In the genomic region with DNA sequence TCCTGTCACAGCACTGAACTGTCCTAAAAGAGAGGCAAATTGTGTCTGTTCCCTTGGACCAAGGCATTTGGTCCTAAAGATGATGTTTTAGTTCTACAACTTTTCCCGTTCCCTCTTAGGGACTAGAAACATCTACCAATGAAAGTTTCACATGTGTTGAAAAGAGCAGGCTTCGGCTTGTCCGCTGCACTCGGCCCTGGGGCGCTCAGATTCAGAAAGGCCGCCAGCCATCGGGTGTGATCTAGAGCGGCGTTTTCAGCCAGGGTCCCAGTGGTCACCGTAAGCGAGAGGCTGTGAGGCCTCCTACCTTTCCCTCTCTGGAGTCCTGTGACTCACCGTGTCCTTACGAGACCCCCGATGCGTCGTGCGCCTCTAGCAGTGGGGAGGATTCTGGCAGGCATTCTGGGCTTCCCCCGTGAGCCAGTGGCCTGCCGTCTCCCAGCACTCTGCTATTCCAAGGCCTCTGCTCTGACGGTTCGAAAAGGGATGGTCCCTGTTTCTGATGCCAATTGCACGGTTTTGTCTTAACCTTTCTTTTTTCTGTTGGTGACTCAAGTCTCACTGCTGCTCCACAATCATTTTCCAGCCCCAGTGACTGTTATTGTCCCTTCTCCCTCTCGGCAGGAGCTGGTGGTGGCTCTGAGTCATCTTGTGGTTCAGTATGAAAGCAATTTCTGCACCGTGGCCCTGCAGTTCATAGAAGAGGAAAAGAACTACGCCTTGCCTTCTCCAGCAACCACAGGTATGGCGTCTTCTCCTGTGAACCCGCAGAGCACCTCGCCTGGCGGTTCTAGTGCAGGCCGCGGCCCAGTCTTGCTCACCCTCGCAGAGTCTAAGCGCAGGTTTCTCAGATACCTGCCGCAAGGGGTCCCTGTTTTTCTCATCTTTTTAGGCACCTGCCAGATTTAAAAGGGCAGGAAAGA, we compare ENCODE assay signal across 8 cellular contexts.
A peak's percentile ranks its signal among the peaks of the same experiment; 100 is the strongest.
DNase-seq lines count a peak whose midpoint lies in the region; ATAC-seq and TF ChIP-seq lines count a peak whose summit lies in the region.

No MANE protein-coding gene starts in this region.

- peaks cover 34 to 76% (median 52%) of the 10 kb centered on the region in 3 donors for H3K4me1 Mint-ChIP-seq in T-cell

- H3K4me2 ChIP-seq in MM.1S (ENCODE audit: low read depth, low read length): no peak overlapping the region

- no peak overlapping the region for H3K9ac ChIP-seq in MM.1S (ENCODE audit: low read length)

- no peaks in the 10 kb centered on the region for H3K9me3 ChIP-seq in MM.1S (replicated peaks; ENCODE audit: insufficient read depth, low read length)

- peak; percentile 42 to 74 (median 65) for DNase-seq in T-cell
- DNase-seq in activated naive CD8-positive, alpha-beta T cell treated with anti-CD3 and anti-CD28 coated beads, Interleukin-2, amount 50 U/mL, for 16 hours (ENCODE audit: low read depth, low spot score): peak; percentile 39
- peak; percentile 93 for DNase-seq in kidney tubule cell (ENCODE audit: low spot score)
- DNase-seq in stimulated activated CD4-positive, alpha-beta T cell treated with anti-CD3 and anti-CD28 coated beads, TNF-alpha, amount 100 ng/mL, for 24 hours (ENCODE audit: low read depth in 3 of 3): peak; percentile 58 to 77 (median 76)
- no peak for DNase-seq in MM.1S
- DNase-seq in RPMI8226: no peak

- no peaks in the 10 kb centered on the region for H3K27me3 ChIP-seq in MM.1S (replicated peaks; ENCODE audit: insufficient read depth, low read length)

- no peaks in the 10 kb centered on the region for H3F3A ChIP-seq in MM.1S (ENCODE audit: insufficient read depth, low read length)

- no peak for TF ChIP-seq CTCF in MM.1S (IDR thresholded peaks at IDR 0.05; ENCODE audit: low read length)

- POLR2A ChIA-PET in T-cell (lab: Charles Lee): no interaction called here

- H3K4me3 Mint-ChIP-seq in T-cell: peak overlapping the region; percentile 58 to 76 (median 68)

- H2AFZ ChIP-seq in MM.1S (ENCODE audit: low read length): no peak overlapping the region

- no peak overlapping the region for H3K4me3 ChIP-seq in MM.1S (ENCODE audit: low read length)

- H3K27me3 Mint-ChIP-seq in T-cell: no peaks in the 10 kb centered on the region

- peaks cover 37% of the 10 kb centered on the region for H3K36me3 Mint-ChIP-seq in T-cell

- no peaks in the 10 kb centered on the region for H3K4me1 ChIP-seq in MM.1S (ENCODE audit: low read length)

- CTCF ChIA-PET in T-cell (lab: Charles Lee): no interaction called here

- no peaks in the 10 kb centered on the region for H3K9me3 Mint-ChIP-seq in T-cell

- ATAC-seq in GM18520 (IDR thresholded peaks at IDR 0.05; ENCODE audit: unreplicated experiment) (peak; percentile 34), HG03342 (IDR thresholded peaks at IDR 0.05; ENCODE audit: unreplicated experiment) (peak; percentile 38), T-cell (replicated peaks in 1 of 4) (peak; percentile 81 to 84 (median 82))

- no peaks in the 10 kb centered on the region for H3K9me2 ChIP-seq in MM.1S (replicated peaks; ENCODE audit: insufficient read depth, low read length)

- no peaks in the 10 kb centered on the region for H3K79me2 ChIP-seq in MM.1S (ENCODE audit: low read length)

- no peaks in the 10 kb centered on the region for H4K20me1 ChIP-seq in MM.1S (ENCODE audit: insufficient read depth, low read length)

- no peak overlapping the region for H3K27ac ChIP-seq in MM.1S (ENCODE audit: low read length)

- no peaks in the 10 kb centered on the region for H3K36me3 ChIP-seq in MM.1S (replicated peaks; ENCODE audit: insufficient read depth, low read length)

- H3K27ac Mint-ChIP-seq in T-cell: peak overlapping the region; percentile 93 to 94

Comparison
In these comparisons a context has a peak if more than half of its experiments do, and no peak if none do; other contexts are left out.
1. DNase-seq: peak in T-cell (34 of 34), activated naive CD8-positive, alpha-beta T cell treated with anti-CD3 and anti-CD28 coated beads, Interleukin-2, amount 50 U/mL, for 16 hours (single experiment), kidney tubule cell (single experiment) and stimulated activated CD4-positive, alpha-beta T cell treated with anti-CD3 and anti-CD28 coated beads, TNF-alpha, amount 100 ng/mL, for 24 hours (3 of 3); none in MM.1S (single experiment) and RPMI8226 (single experiment).
2. Peak in every context shown above with its lines, with median percentiles within 50 percentile points of each other: ATAC-seq.